In the genomic region with DNA sequence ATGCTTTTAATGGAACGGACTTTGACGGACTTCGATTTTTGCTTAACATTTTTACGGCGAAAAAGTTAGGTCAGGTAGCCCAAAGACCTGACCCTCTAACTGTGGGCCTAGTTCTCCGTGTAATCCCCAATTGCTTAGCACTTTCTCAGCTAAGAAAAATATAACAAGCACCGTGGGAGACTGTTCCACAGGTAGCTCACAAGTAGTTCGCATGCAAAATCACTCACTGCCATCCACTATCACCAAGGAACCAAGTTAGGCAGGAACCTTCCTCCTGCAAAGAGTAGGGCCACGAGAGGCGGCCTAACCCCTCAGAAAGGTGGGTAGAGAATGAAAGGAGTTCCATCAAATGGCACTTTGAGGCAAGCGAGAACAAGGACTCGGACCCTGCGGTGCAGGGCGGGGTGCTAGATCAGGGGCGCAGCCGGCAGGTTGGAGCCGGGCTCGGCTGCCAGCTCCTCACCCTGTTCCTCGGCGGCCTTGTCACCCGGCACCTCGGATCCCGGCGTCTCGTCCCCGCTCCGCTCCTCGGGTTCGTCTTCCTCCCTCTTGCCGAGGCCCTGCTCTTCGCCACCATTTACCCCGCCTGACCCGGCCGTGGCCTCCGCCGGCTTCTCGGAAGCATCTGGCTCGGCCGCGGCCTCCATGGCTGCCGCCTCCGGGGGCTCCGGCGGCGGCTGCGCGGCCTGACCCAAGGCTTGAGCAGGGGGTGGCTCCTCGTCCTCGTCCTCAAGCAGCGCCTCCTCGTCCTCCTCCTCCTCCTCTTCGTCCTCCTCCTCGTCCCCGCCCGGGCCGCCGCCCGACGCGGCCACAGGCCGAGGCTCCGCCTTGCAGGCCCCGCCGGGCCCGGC, we compare ENCODE assay signal across 8 cellular contexts. TPM values are rescaled to one million over a fixed set of nuclear protein-coding genes. Genes with fewer than 3 reads are reported as not detected.
A peak's percentile ranks its signal among the peaks of the same experiment; 100 is the strongest.
DNase-seq lines count a peak whose midpoint lies in the region; ATAC-seq, FAIRE-seq and TF ChIP-seq lines count a peak whose summit lies in the region.

No MANE protein-coding gene starts in this region.

- peak overlapping the region; percentile 85 for H3K4me2 ChIP-seq in DOHH2 (ENCODE audit: low read length)

- no peaks in the 10 kb centered on the region; the same call in 1 of the 2 replicates for H3F3A ChIP-seq in DOHH2 (ENCODE audit: control insufficient read depth, insufficient read depth)

- H3K4me1 Mint-ChIP-seq in osteocyte (ENCODE audit: unreplicated experiment), result peaks cover 49% of the 10 kb centered on the region

- H3K4me3 Mint-ChIP-seq in osteocyte (ENCODE audit: unreplicated experiment), result peak overlapping the region; percentile 88

- H3K9me3 Mint-ChIP-seq in osteocyte (ENCODE audit: unreplicated experiment), result no peaks in the 10 kb centered on the region

- H3K4me3 ChIP-seq in DOHH2 (ENCODE audit: low read length) (peak overlapping the region; percentile 90), WERI-Rb-1 (ENCODE audit: low read depth, low read length) (peak overlapping the region; percentile 92)

- H3K36me3 ChIP-seq in DOHH2 (ENCODE audit: control insufficient read depth, low read length) (peaks cover 73% of the 10 kb centered on the region), WERI-Rb-1 (peaks cover 68% of the 10 kb centered on the region)

- peaks cover 28% of the 10 kb centered on the region for H3K4me1 ChIP-seq in DOHH2 (ENCODE audit: control insufficient read depth, low read length)

- H3K79me2 ChIP-seq in DOHH2 (ENCODE audit: control insufficient read depth, low read length), result peaks cover 87% of the 10 kb centered on the region

- peaks cover 25% of the 10 kb centered on the region for H4K20me1 ChIP-seq in DOHH2 (ENCODE audit: control insufficient read depth, insufficient read depth, low read depth, low read length)

- peaks cover 30% of the 10 kb centered on the region for H3K36me3 Mint-ChIP-seq in osteocyte (ENCODE audit: unreplicated experiment)

- no peaks in the 10 kb centered on the region for H3K9me2 ChIP-seq in DOHH2 (replicated peaks; ENCODE audit: control insufficient read depth, low read length)

- peak overlapping the region; percentile 92 for H3K27ac ChIP-seq in DOHH2 (ENCODE audit: low read depth, low read length)
- peak overlapping the region; percentile 99 for H3K27ac ChIP-seq in WERI-Rb-1

- no peak for DNase-seq in WERI-Rb-1
- DNase-seq in fibroblast of the conjunctiva (ENCODE audit: low read depth), result peak; percentile 17
- DNase-seq in osteocyte (ENCODE audit: extremely low spot score, unreplicated experiment), result no peak
- DNase-seq in superior temporal gyrus (ENCODE audit: extremely low spot score), result no peak
- no peak for DNase-seq in HTR-8/SVneo (ENCODE audit: insufficient read length, low spot score)
- no peak for DNase-seq in HCEC 1CT

- no peak for TF ChIP-seq CTCF in DOHH2 (IDR thresholded peaks at IDR 0.05; ENCODE audit: low read depth, low read length, poor library complexity, severe bottlenecking)
- TF ChIP-seq CTCF in WERI-Rb-1 (IDR thresholded peaks at IDR 0.05; ENCODE audit: low read depth, low read length), result no peak
- TF ChIP-seq CTCF in osteocyte (IDR thresholded peaks at IDR 0.05), result no peak

- peak overlapping the region; percentile 73 for H3K27ac Mint-ChIP-seq in osteocyte (ENCODE audit: unreplicated experiment)

- H3K27me3 ChIP-seq in DOHH2 (ENCODE audit: control insufficient read depth, low read length) (no peaks in the 10 kb centered on the region), WERI-Rb-1 (ENCODE audit: insufficient read depth, low read depth, severe bottlenecking) (no peaks in the 10 kb centered on the region)

- no peak for FAIRE-seq in HTR-8/SVneo (lab: Jason Lieb, UNC)

- ATAC-seq in HG02588 (IDR thresholded peaks at IDR 0.05; ENCODE audit: unreplicated experiment), result peak; percentile 5

- no peaks in the 10 kb centered on the region for H3K9me3 ChIP-seq in DOHH2 (ENCODE audit: control insufficient read depth, insufficient read depth, low read length)
- no peaks in the 10 kb centered on the region for H3K9me3 ChIP-seq in WERI-Rb-1 (ENCODE audit: severe bottlenecking)

- no peaks in the 10 kb centered on the region for H3K27me3 Mint-ChIP-seq in osteocyte (ENCODE audit: unreplicated experiment)

RNA-seq across cellular contexts. Expression of gene HNRNPUL2, which starts 0.9 kb away (rescaled TPM):
- 52.5 and 56.1 TPM in 2 replicates for total RNA-seq in osteocyte

RNA-seq across cellular contexts. Expression of gene TTC9C, which starts 1.9 kb away (rescaled TPM):
- 32.4 and 36.6 TPM in 2 replicates for total RNA-seq in osteocyte

RNA-seq across cellular contexts. Expression of gene GNG3, which starts 18.9 kb away (rescaled TPM):
- total RNA-seq in osteocyte, result not detected in 2 replicates

RNA-seq across cellular contexts. Expression of gene BSCL2, which starts 19.2 kb away (rescaled TPM):
- total RNA-seq in osteocyte, result 54.1 and 56.7 TPM in 2 replicates

RNA-seq across cellular contexts. Expression of gene ZBTB3, which starts 27.6 kb away (rescaled TPM):
- total RNA-seq in osteocyte, result 11.2 and 12.9 TPM in 2 replicates
